Comparison of ENCODE assay signal across 11 cellular contexts in the genomic region with DNA sequence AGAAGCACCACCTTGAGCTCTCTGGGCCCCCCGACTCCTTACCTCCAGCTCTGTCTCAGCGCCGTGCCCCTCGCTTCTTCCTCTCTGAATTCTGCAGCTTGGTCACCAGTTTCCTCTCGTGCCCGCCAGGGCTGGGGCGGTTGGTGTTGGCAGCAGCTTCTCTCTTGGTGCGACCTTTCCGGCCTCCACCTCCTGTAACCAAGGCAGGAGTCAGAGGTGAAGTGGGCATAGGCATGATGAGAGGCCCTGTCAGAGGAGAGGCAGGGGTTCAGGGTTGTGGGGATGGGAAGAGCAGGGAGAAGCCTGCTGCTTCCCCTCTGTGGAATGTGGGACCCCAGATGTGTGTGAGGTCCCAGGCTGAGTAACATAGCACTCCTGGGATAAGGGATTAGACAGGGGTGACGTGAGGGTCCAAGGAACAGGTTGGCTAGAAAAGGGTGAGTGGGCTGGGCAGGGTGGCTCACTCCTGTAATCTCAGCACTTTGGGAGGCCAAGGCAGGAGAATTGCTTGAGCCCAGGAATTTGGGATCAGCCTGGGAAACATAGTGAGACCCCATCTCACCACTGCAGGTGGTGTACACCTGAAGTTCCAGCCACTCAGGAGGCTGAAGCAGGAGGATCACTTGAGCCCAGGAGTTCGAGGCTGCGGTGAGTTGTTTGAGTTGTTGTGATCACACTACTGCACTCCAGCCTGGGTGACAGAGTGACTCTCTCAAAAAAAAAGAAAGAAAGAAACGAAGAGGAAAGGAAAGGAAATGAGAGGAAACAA. TPM values are rescaled to one million over a fixed set of nuclear protein-coding genes. Genes with fewer than 3 reads are reported as not detected.
DNase-seq lines count a peak whose midpoint lies in the region; ATAC-seq, FAIRE-seq and TF ChIP-seq lines count a peak whose summit lies in the region.
"Had no signal": no experiment of that assay in that cellular context is flagged by ENCODE, and none has a peak within 500 bp of the region (broad histone marks: within the 10 kb centered on the region; RNA-seq: fewer than 3 reads in every experiment).

No MANE protein-coding gene starts in this region.

- CTCF ChIA-PET in CD4-positive, alpha-beta memory T cell (lab: Charles Lee; ENCODE audit: partially characterized antibody) = no interaction called here
- CTCF ChIA-PET in K562 (lab: Yijun Ruan, JAX; ENCODE audit: low intra/inter-chr PET ratio) = no interaction called here

- peak overlapping the region in 1 of 2 experiments; percentile 50; a peak in 1 of 4 replicates for H3K9ac ChIP-seq in K562 (ENCODE audit: insufficient read depth in 1 of 2, low read depth in 2 of 2, low read length in 2 of 2)
- H3K9ac ChIP-seq in skeletal muscle satellite cell (ENCODE audit: low read depth, low read length) = peak overlapping the region; percentile 88

- POLR2A ChIA-PET in CD4-positive, alpha-beta memory T cell (lab: Charles Lee; ENCODE audit: partially characterized antibody) = interaction anchor here (2.1 kb wide), 2 partner anchors 16 kb away, joined by 5 to 7 read pairs; partner anchors contain the start of gene SGF29
- POLR2A ChIA-PET in K562 (lab: Yijun Ruan, JAX) = no interaction called here

- peak overlapping the region; percentile 44 to 88 (median 80) for H3K27ac Mint-ChIP-seq in CD4-positive, alpha-beta memory T cell
- H3K27ac Mint-ChIP-seq: activated T-cell treated with anti-CD3 and anti-CD28 coated beads, Interleukin-2, amount 50 U/mL, for 24 hours had no signal

- H4K20me1 ChIP-seq in K562 (replicated peaks; ENCODE audit: control insufficient read depth, insufficient read depth, low read length) = no peaks in the 10 kb centered on the region

- ATAC-seq in K562 = no peak
- no peak for ATAC-seq in HG03571 (IDR thresholded peaks at IDR 0.05; ENCODE audit: unreplicated experiment)

- in situ Hi-C loops in K562 (cut with MboI) = loop anchor here (25.0 kb wide), 2 partner anchors 174 to 949 kb away; partner anchors contain the start of gene EIF3C

- 60% methylated on average over 10 of the region's 13 CpGs for WGBS in K562 (ENCODE audit: insufficient coverage, low coverage, missing lambda C conversion rate)

- peaks cover 4 to 6% of the 10 kb centered on the region in 2 donors for H3K36me3 Mint-ChIP-seq in CD4-positive, alpha-beta memory T cell

- peaks cover 26 to 53% (median 43%) of the 10 kb centered on the region in 4 donors for H3K4me1 Mint-ChIP-seq in CD4-positive, alpha-beta memory T cell

- peaks cover 0 to 2% of the 10 kb centered on the region in 2 donors for H3K27me3 Mint-ChIP-seq in CD4-positive, alpha-beta memory T cell
- H3K27me3 Mint-ChIP-seq: activated T-cell treated with anti-CD3 and anti-CD28 coated beads, Interleukin-2, amount 50 U/mL, for 24 hours had no signal

- no TSS peak for BruUV-seq in K562 (replicated peaks; lab: Mats Ljungman, UMichigan)

- H3K79me2 ChIP-seq in K562 (ENCODE audit: control insufficient read depth, insufficient read depth, low read length) = no peaks in the 10 kb centered on the region

- H3K27ac ChIP-seq in CD4-positive, alpha-beta memory T cell (ENCODE audit: low read depth, low read length) = no peak overlapping the region
- H3K27ac ChIP-seq in K562 (ENCODE audit: extremely low read depth, low read depth, low read length) (no peak overlapping the region), layer of hippocampus (ENCODE audit: low read depth, low read length) (peak overlapping the region; percentile 78)

- peak overlapping the region; percentile 62 for H2AFZ ChIP-seq in K562 (ENCODE audit: low read depth, low read length)

- no peak for DNase-seq in CD4-positive, alpha-beta memory T cell
- DNase-seq in K562 (ENCODE audit: extremely low read depth in 1 of 4, low spot score in 3 of 4) = no peak
- no peak for DNase-seq in urothelium cell line (ENCODE audit: low spot score)
- DNase-seq in hepatic stellate cell (ENCODE audit: low spot score) = no peak
- no peak for DNase-seq in stimulated activated CD4-positive, alpha-beta T cell treated with anti-CD3 and anti-CD28 coated beads, Interleukin-1b, Interleukin-23, amount 100 ng/mL, for 48 hours
- DNase-seq: activated T-cell treated with anti-CD3 and anti-CD28 coated beads, Interleukin-2, amount 50 U/mL, for 24 hours had no signal

- FAIRE-seq in K562 (lab: Jason Lieb, UNC) (no peak), urothelium cell line (lab: Jason Lieb, UNC) (no peak)
- FAIRE-seq: HTR-8/SVneo had no signal

- intact Hi-C loops in CD4-positive, alpha-beta memory T cell (cut with micrococcal nuclease) = no loop called here
- intact Hi-C loops in K562 (cut with micrococcal nuclease) = no loop called here

- H3K4me2 ChIP-seq in K562 (ENCODE audit: insufficient read depth, low read length) (peak overlapping the region; percentile 3; the same call in 1 of the 2 replicates), skeletal muscle satellite cell (ENCODE audit: low read length) (peak overlapping the region; percentile 91)

- peaks cover 26% of the 10 kb centered on the region for H3K4me1 ChIP-seq in CD4-positive, alpha-beta memory T cell (ENCODE audit: insufficient read depth, low read length)
- peaks cover 9 to 13% of the 10 kb centered on the region in 2 experiments; a peak in 4 of 5 replicates for H3K4me1 ChIP-seq in K562 (replicated peaks in 1 of 2; ENCODE audit: control insufficient read depth in 2 of 2, insufficient read depth in 2 of 2, low read length in 2 of 2)
- peaks cover 29% of the 10 kb centered on the region for H3K4me1 ChIP-seq in skeletal muscle satellite cell (ENCODE audit: control insufficient read depth, insufficient read depth, low read length)

- no peak for TF ChIP-seq POLR2A in K562 (conservative IDR thresholded peaks at IDR 0.05)

- H3K4me3 Mint-ChIP-seq in CD4-positive, alpha-beta memory T cell = no peak overlapping the region
- H3K4me3 Mint-ChIP-seq: activated T-cell treated with anti-CD3 and anti-CD28 coated beads, Interleukin-2, amount 50 U/mL, for 24 hours had no signal

- no peak overlapping the region for H3K4me3 ChIP-seq in CD4-positive, alpha-beta memory T cell (ENCODE audit: low read length in 2 of 2)
- no peak overlapping the region for H3K4me3 ChIP-seq in K562
- H3K4me3 ChIP-seq in skeletal muscle satellite cell (ENCODE audit: low read length) = peak overlapping the region; percentile 75

- H3K9me1 ChIP-seq in K562 (ENCODE audit: control insufficient read depth, insufficient read depth, low read length) = no peaks in the 10 kb centered on the region

- TF ChIP-seq EP300 in K562 (IDR thresholded peaks at IDR 0.05; ENCODE audit: low read length) = no peak

- H3K9me3 Mint-ChIP-seq in CD4-positive, alpha-beta memory T cell = peaks cover 0 to 6% (median 0%) of the 10 kb centered on the region in 8 donors
- H3K9me3 Mint-ChIP-seq: activated T-cell treated with anti-CD3 and anti-CD28 coated beads, Interleukin-2, amount 50 U/mL, for 24 hours had no signal

- no peaks in the 10 kb centered on the region for H3K27me3 ChIP-seq in CD4-positive, alpha-beta memory T cell (ENCODE audit: insufficient read depth, low read length)
- H3K27me3 ChIP-seq in K562 (ENCODE audit: control insufficient read depth in 2 of 2, insufficient read depth in 2 of 2, low read length in 2 of 2) = no peaks in the 10 kb centered on the region
- no peaks in the 10 kb centered on the region for H3K27me3 ChIP-seq in layer of hippocampus (ENCODE audit: control insufficient read depth, insufficient read depth, low read length)
- H3K27me3 ChIP-seq in skeletal muscle satellite cell (ENCODE audit: control insufficient read depth, insufficient read depth, low read length) = peaks cover 6% of the 10 kb centered on the region

- no peaks in the 10 kb centered on the region for H3K9me3 ChIP-seq in CD4-positive, alpha-beta memory T cell (ENCODE audit: control insufficient read depth in 1 of 2, low read length in 2 of 2)
- no peaks in the 10 kb centered on the region for H3K9me3 ChIP-seq in K562 (replicated peaks; ENCODE audit: control insufficient read depth, insufficient read depth, low read depth, low read length)
- H3K9me3 ChIP-seq in skeletal muscle satellite cell (replicated peaks; ENCODE audit: low read length) = no peaks in the 10 kb centered on the region

- no peak for TF ChIP-seq RAD21 in K562 (CRISPR knock-in tag; conservative IDR thresholded peaks at IDR 0.05 in 1 of 2, IDR thresholded peaks at IDR 0.05 in 1 of 2)

- no peak for TF ChIP-seq CTCF in K562 (IDR thresholded peaks at IDR 0.05 in 2 of 3, conservative IDR thresholded peaks at IDR 0.05 in 1 of 3; ENCODE audit: insufficient read depth in 2 of 3, low read depth in 1 of 3, low read length in 3 of 3)

- no peaks in the 10 kb centered on the region for H3K36me3 ChIP-seq in CD4-positive, alpha-beta memory T cell (ENCODE audit: insufficient read depth, low read length)
- H3K36me3 ChIP-seq in K562 (ENCODE audit: control insufficient read depth, insufficient read depth, low read length) = no peaks in the 10 kb centered on the region
- peaks cover 2% of the 10 kb centered on the region for H3K36me3 ChIP-seq in skeletal muscle satellite cell (ENCODE audit: insufficient read depth, low read length)

RNA-seq across cellular contexts. Expression of gene NUPR1, which starts 0.6 kb away (rescaled TPM):
- not detected for total RNA-seq in CD4-positive, alpha-beta memory T cell
- not detected for polyA plus RNA-seq in CD4-positive, alpha-beta memory T cell
- 0.07 TPM in 1 of 2 replicates, not detected in the other for total RNA-seq in K562 (2011; cell fraction: chromatin; rRNA removed; ENCODE audit: low replicate concordance)
- total RNA-seq in K562 (2011; cell fraction: nucleolus; rRNA removed) = under 0.01 TPM in 2 replicates
- total RNA-seq in K562 (2011; cell fraction: nucleoplasm; rRNA removed) = 0.15 TPM in 1 of 2 replicates, not detected in the other
- total RNA-seq in K562 (2014; rRNA removed) (0.27 and 0.86 TPM in 2 replicates), K562 (2014; rRNA removed; fragmentation: Illumina TruSeq; extraction: Trizol) (0.07 TPM in 1 of 2 replicates, not detected in the other), K562 (2015; rRNA removed; fragmentation: Illumina TruSeq; extraction: Trizol) (0.40 and 0.64 TPM in 2 replicates), K562 (2021) (0.56 and 1.5 TPM in 2 replicates)
- polyA plus RNA-seq in K562 (2011; rRNA removed) (0.11 and 0.34 TPM in 2 replicates), K562 (2014; fragmentation: Illumina TruSeq; extraction: Trizol) (0.08 and 1.00 TPM in 2 replicates), K562 (2014; fragmentation: Nextera tagmentation; extraction: Ambion mirVana) (under 1 TPM; 0.08 to 0.21 TPM), K562 (2014; rRNA removed) (0.09 and 0.34 TPM in 2 replicates)
- 0.03 and 0.06 TPM in 2 replicates for polyA plus RNA-seq in K562 (2011; cell fraction: cytosol; rRNA removed)
- not detected in 2 replicates for polyA plus RNA-seq in K562 (2011; cell fraction: nucleus; rRNA removed)
- polyA plus RNA-seq in K562 (2012) = 0.39 and 35.5 TPM in 2 replicates
- polyA minus RNA-seq in K562 (2011; rRNA and poly(A)+ RNA removed) = 0.03 TPM in 1 of 2 replicates, not detected in the other
- polyA minus RNA-seq in K562 (2011; cell fraction: cytosol; rRNA and poly(A)+ RNA removed) = not detected in 2 replicates
- not detected in 2 replicates for polyA minus RNA-seq in K562 (2011; cell fraction: nucleus; rRNA and poly(A)+ RNA removed)
- total RNA-seq in skeletal muscle satellite cell (2012; rRNA removed) = 5.2 and 14.4 TPM in 2 replicates

RNA-seq across cellular contexts. Expression of gene SGF29, which starts 15.6 kb away (rescaled TPM):
- 10 to 100 TPM; 67.5 to 70.0 TPM for total RNA-seq in CD4-positive, alpha-beta memory T cell
- 10 to 100 TPM; 53.8 to 86.9 TPM for polyA plus RNA-seq in CD4-positive, alpha-beta memory T cell
- total RNA-seq in K562 (2011; cell fraction: chromatin; rRNA removed; ENCODE audit: low replicate concordance) = 10.8 and 22.1 TPM in 2 replicates
- total RNA-seq in K562 (2011; cell fraction: nucleolus; rRNA removed) = 12.3 and 14.3 TPM in 2 replicates
- 10.2 and 15.3 TPM in 2 replicates for total RNA-seq in K562 (2011; cell fraction: nucleoplasm; rRNA removed)
- total RNA-seq in K562 (2014; rRNA removed) = 33.1 and 36.1 TPM in 2 replicates
- total RNA-seq in K562 (2014; rRNA removed; fragmentation: Illumina TruSeq; extraction: Trizol) = 16.3 and 21.2 TPM in 2 replicates
- 28.1 and 31.3 TPM in 2 replicates for total RNA-seq in K562 (2015; rRNA removed; fragmentation: Illumina TruSeq; extraction: Trizol)
- 34.2 and 41.1 TPM in 2 replicates for total RNA-seq in K562 (2021)
- 2.6 and 4.1 TPM in 2 replicates for polyA plus RNA-seq in K562 (2011; rRNA removed)
- 3.4 and 5.4 TPM in 2 replicates for polyA plus RNA-seq in K562 (2011; cell fraction: cytosol; rRNA removed)
- polyA plus RNA-seq in K562 (2011; cell fraction: nucleus; rRNA removed) = 14.1 and 26.6 TPM in 2 replicates
- 37.3 and 44.8 TPM in 2 replicates for polyA plus RNA-seq in K562 (2012)
- 24.5 and 30.9 TPM in 2 replicates for polyA plus RNA-seq in K562 (2014; fragmentation: Illumina TruSeq; extraction: Trizol)
- polyA plus RNA-seq in K562 (2014; fragmentation: Nextera tagmentation; extraction: Ambion mirVana) = 10 to 100 TPM in 1 of 2 experiments, 1 to 10 TPM in 1; 6.0 to 11.9 TPM
- 14.4 and 16.5 TPM in 2 replicates for polyA plus RNA-seq in K562 (2014; rRNA removed)
- polyA minus RNA-seq in K562 (2011; rRNA and poly(A)+ RNA removed) = 3.0 TPM in 2 replicates
- polyA minus RNA-seq in K562 (2011; cell fraction: cytosol; rRNA and poly(A)+ RNA removed) = 6.4 and 11.7 TPM in 2 replicates
- polyA minus RNA-seq in K562 (2011; cell fraction: nucleus; rRNA and poly(A)+ RNA removed) = 8.3 and 15.3 TPM in 2 replicates
- total RNA-seq in skeletal muscle satellite cell (2012; rRNA removed) = 7.2 and 7.4 TPM in 2 replicates

RNA-seq across cellular contexts. Expression of gene IL27, which starts 31.5 kb away (rescaled TPM):
- not detected for total RNA-seq in CD4-positive, alpha-beta memory T cell
- not detected for polyA plus RNA-seq in CD4-positive, alpha-beta memory T cell
- total RNA-seq in K562 (2011; cell fraction: chromatin; rRNA removed; ENCODE audit: low replicate concordance) = not detected in 2 replicates
- not detected in 2 replicates for total RNA-seq in K562 (2011; cell fraction: nucleolus; rRNA removed)
- not detected in 2 replicates for total RNA-seq in K562 (2011; cell fraction: nucleoplasm; rRNA removed)
- total RNA-seq in K562 (2014; rRNA removed) (not detected in 2 replicates), K562 (2014; rRNA removed; fragmentation: Illumina TruSeq; extraction: Trizol) (not detected in 2 replicates), K562 (2015; rRNA removed; fragmentation: Illumina TruSeq; extraction: Trizol) (not detected in 2 replicates), K562 (2021) (not detected in 2 replicates)
- polyA plus RNA-seq in K562 (2011; rRNA removed) (not detected in 2 replicates), K562 (2014; fragmentation: Illumina TruSeq; extraction: Trizol) (not detected in 2 replicates), K562 (2014; fragmentation: Nextera tagmentation; extraction: Ambion mirVana) (not detected), K562 (2014; rRNA removed) (not detected in 2 replicates)
- polyA plus RNA-seq in K562 (2011; cell fraction: cytosol; rRNA removed) = not detected in 2 replicates
- not detected in 2 replicates for polyA plus RNA-seq in K562 (2011; cell fraction: nucleus; rRNA removed)
- polyA plus RNA-seq in K562 (2012) = not detected in 2 replicates
- polyA minus RNA-seq in K562 (2011; rRNA and poly(A)+ RNA removed) = not detected in 2 replicates
- not detected in 2 replicates for polyA minus RNA-seq in K562 (2011; cell fraction: cytosol; rRNA and poly(A)+ RNA removed)
- not detected in 2 replicates for polyA minus RNA-seq in K562 (2011; cell fraction: nucleus; rRNA and poly(A)+ RNA removed)
- not detected in 2 replicates for total RNA-seq in skeletal muscle satellite cell (2012; rRNA removed)
- total RNA-seq: occipital lobe had no signal

RNA-seq across cellular contexts. Expression of gene APOBR, which starts 43.7 kb away (rescaled TPM):
- 1 to 10 TPM; 9.1 to 9.9 TPM for total RNA-seq in CD4-positive, alpha-beta memory T cell
- 1 to 10 TPM in 1 of 2 donors, under 1 TPM in 1; 0.12 to 3.5 TPM for polyA plus RNA-seq in CD4-positive, alpha-beta memory T cell
- 0.95 and 1.1 TPM in 2 replicates for total RNA-seq in K562 (2011; cell fraction: chromatin; rRNA removed; ENCODE audit: low replicate concordance)
- total RNA-seq in K562 (2011; cell fraction: nucleolus; rRNA removed) = 0.83 and 1.6 TPM in 2 replicates
- total RNA-seq in K562 (2011; cell fraction: nucleoplasm; rRNA removed) = 2.0 and 2.8 TPM in 2 replicates
- 3.6 and 3.8 TPM in 2 replicates for total RNA-seq in K562 (2014; rRNA removed)
- total RNA-seq in K562 (2014; rRNA removed; fragmentation: Illumina TruSeq; extraction: Trizol) = 0.25 and 0.32 TPM in 2 replicates
- total RNA-seq in K562 (2015; rRNA removed; fragmentation: Illumina TruSeq; extraction: Trizol) = 1.9 and 2.3 TPM in 2 replicates
- total RNA-seq in K562 (2021) = 3.2 and 4.3 TPM in 2 replicates
- 0.67 and 2.0 TPM in 2 replicates for polyA plus RNA-seq in K562 (2011; rRNA removed)
- polyA plus RNA-seq in K562 (2011; cell fraction: cytosol; rRNA removed) = 1.3 and 1.8 TPM in 2 replicates
- 1.6 and 2.0 TPM in 2 replicates for polyA plus RNA-seq in K562 (2011; cell fraction: nucleus; rRNA removed)
- 10.4 and 17.7 TPM in 2 replicates for polyA plus RNA-seq in K562 (2012)
- 3.8 and 7.3 TPM in 2 replicates for polyA plus RNA-seq in K562 (2014; fragmentation: Illumina TruSeq; extraction: Trizol)
- under 1 TPM in 1 of 2 experiments, not detected in 1; 0.08 TPM for polyA plus RNA-seq in K562 (2014; fragmentation: Nextera tagmentation; extraction: Ambion mirVana)
- 4.2 and 6.1 TPM in 2 replicates for polyA plus RNA-seq in K562 (2014; rRNA removed)
- 0.46 and 1.0 TPM in 2 replicates for polyA minus RNA-seq in K562 (2011; rRNA and poly(A)+ RNA removed)
- 1.1 and 4.8 TPM in 2 replicates for polyA minus RNA-seq in K562 (2011; cell fraction: cytosol; rRNA and poly(A)+ RNA removed)
- polyA minus RNA-seq in K562 (2011; cell fraction: nucleus; rRNA and poly(A)+ RNA removed) = 0.27 and 0.67 TPM in 2 replicates
- total RNA-seq in skeletal muscle satellite cell (2012; rRNA removed) = under 0.01 TPM in 1 of 2 replicates, not detected in the other
- total RNA-seq: occipital lobe had no signal

RNA-seq across cellular contexts. Expression of gene CLN3, which starts 46.3 kb away (rescaled TPM):
- 10 to 100 TPM; 62.1 to 63.6 TPM for total RNA-seq in CD4-positive, alpha-beta memory T cell
- 10 to 100 TPM; 16.8 to 33.7 TPM for polyA plus RNA-seq in CD4-positive, alpha-beta memory T cell
- total RNA-seq in K562 (2011; cell fraction: chromatin; rRNA removed; ENCODE audit: low replicate concordance) = 22.3 and 64.5 TPM in 2 replicates
- 58.5 and 75.0 TPM in 2 replicates for total RNA-seq in K562 (2011; cell fraction: nucleolus; rRNA removed)
- 42.4 and 43.9 TPM in 2 replicates for total RNA-seq in K562 (2011; cell fraction: nucleoplasm; rRNA removed)
- 11.0 and 11.1 TPM in 2 replicates for total RNA-seq in K562 (2014; rRNA removed)
- total RNA-seq in K562 (2014; rRNA removed; fragmentation: Illumina TruSeq; extraction: Trizol) = 4.5 and 5.6 TPM in 2 replicates
- total RNA-seq in K562 (2015; rRNA removed; fragmentation: Illumina TruSeq; extraction: Trizol) = 11.6 and 11.9 TPM in 2 replicates
- total RNA-seq in K562 (2021) = 27.1 and 31.9 TPM in 2 replicates
- 12.5 and 24.8 TPM in 2 replicates for polyA plus RNA-seq in K562 (2011; rRNA removed)
- 24.2 and 33.1 TPM in 2 replicates for polyA plus RNA-seq in K562 (2011; cell fraction: cytosol; rRNA removed)
- polyA plus RNA-seq in K562 (2011; cell fraction: nucleus; rRNA removed) = 64.4 and 76.3 TPM in 2 replicates
- 33.2 and 44.8 TPM in 2 replicates for polyA plus RNA-seq in K562 (2012)
- 20.9 and 30.5 TPM in 2 replicates for polyA plus RNA-seq in K562 (2014; fragmentation: Illumina TruSeq; extraction: Trizol)
- 1 to 10 TPM; 2.5 to 3.1 TPM for polyA plus RNA-seq in K562 (2014; fragmentation: Nextera tagmentation; extraction: Ambion mirVana)
- 12.7 and 19.9 TPM in 2 replicates for polyA plus RNA-seq in K562 (2014; rRNA removed)
- 12.0 and 15.9 TPM in 2 replicates for polyA minus RNA-seq in K562 (2011; rRNA and poly(A)+ RNA removed)
- 8.6 and 11.5 TPM in 2 replicates for polyA minus RNA-seq in K562 (2011; cell fraction: cytosol; rRNA and poly(A)+ RNA removed)
- polyA minus RNA-seq in K562 (2011; cell fraction: nucleus; rRNA and poly(A)+ RNA removed) = 12.5 and 19.0 TPM in 2 replicates
- 7.4 and 12.2 TPM in 2 replicates for total RNA-seq in skeletal muscle satellite cell (2012; rRNA removed)
